Comparison of ENCODE assay signal across 28 cellular contexts in the genomic region with DNA sequence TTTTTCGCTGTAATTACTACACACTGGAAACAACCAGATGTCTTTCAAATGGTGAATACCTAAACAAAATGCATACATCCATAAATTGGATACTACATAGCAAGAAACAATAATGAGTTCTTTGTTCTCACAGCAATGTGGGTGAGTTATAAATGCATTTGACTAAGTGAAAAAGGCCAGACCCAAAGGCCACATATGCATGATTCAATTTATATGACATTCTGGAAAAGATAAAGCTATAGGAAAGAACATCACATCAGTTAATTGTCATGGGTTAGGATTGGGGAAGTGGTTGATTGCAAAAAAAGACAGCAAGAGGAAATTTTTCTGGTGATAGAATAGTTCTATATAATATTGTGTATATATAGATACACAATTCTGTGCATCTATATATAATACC.
"Had no signal": no experiment of that assay in that cellular context is flagged by ENCODE, and none has a peak within 500 bp of the region (broad histone marks: within the 10 kb centered on the region; RNA-seq: fewer than 3 reads in every experiment).

No MANE protein-coding gene starts in this region.

- H3K27ac ChIP-seq: neural progenitor cell, ovary, parathyroid adenoma, psoas muscle, skin epidermis, spleen, suprapubic skin, testis, tibial artery, transverse colon, upper lobe of right lung, uterus had no signal

- H3K36me3 ChIP-seq: neural progenitor cell, ovary, spleen, suprapubic skin, tibial artery, transverse colon, upper lobe of right lung, uterus had no signal

- DNase-seq: natural killer cell; occipital lobe; ovary; posterior cingulate gyrus; psoas muscle; right cardiac atrium; spleen; stimulated activated CD4-positive, alpha-beta T cell treated with anti-CD3 and anti-CD28 coated beads, Interleukin-12 subunit alpha, Interleukin-12 subunit beta, amount 100 ng/mL, for 4 hours; stimulated activated CD4-positive, alpha-beta T cell treated with anti-CD3 and anti-CD28 coated beads, Interleukin-1b, Interleukin-23, amount 100 ng/mL, for 48 hours; stimulated activated CD4-positive, alpha-beta T cell treated with anti-CD3 and anti-CD28 coated beads, Interleukin-4, amount 100 ng/mL, for 1 hour; stimulated activated CD4-positive, alpha-beta T cell treated with anti-CD3 and anti-CD28 coated beads, Interleukin-4, amount 100 ng/mL, for 4 hours; stimulated activated CD8-positive, alpha-beta memory T cell treated with anti-CD3 and anti-CD28 coated beads, Interleukin-4, amount 100 ng/mL, for 48 hours; stimulated activated naive CD4-positive, alpha-beta T cell; stimulated activated naive CD8-positive, alpha-beta T cell treated with anti-CD3 and anti-CD28 coated beads, Interleukin-15, amount 100 ng/mL, for 72 hours; stimulated activated naive CD8-positive, alpha-beta T cell treated with anti-CD3 and anti-CD28 coated beads, Interleukin-15, Interleukin-2, amounts not matched to agents 100 U/mL and 50 U/mL, for 24 hours; substantia nigra; testis; tibial artery; transverse colon; upper lobe of right lung; uterus had no signal

- H3K9ac ChIP-seq: neural progenitor cell, parathyroid adenoma had no signal

- H3K4me3 ChIP-seq: neural progenitor cell, ovary, psoas muscle, skin epidermis, smooth muscle cell, spleen, suprapubic skin, testis, tibial artery, transverse colon, upper lobe of right lung, uterus had no signal

- ATAC-seq: natural killer cell; psoas muscle; right cardiac atrium; sciatic nerve; stimulated activated memory B cell treated with anti-CD40 and anti-IgM and Interleukin-4, amounts not matched to agents 10 μg/mL and 1 μg/mL and 100 μg/mL, for 72 hours; stimulated activated naive CD8-positive, alpha-beta T cell treated with anti-CD3 and anti-CD28 coated beads, Interleukin-15, amount 100 ng/mL, for 72 hours; stimulated activated naive CD8-positive, alpha-beta T cell treated with anti-CD3 and anti-CD28 coated beads, Interleukin-15, Interleukin-2, amounts not matched to agents 100 U/mL and 50 U/mL, for 24 hours; upper lobe of right lung had no signal

- H3K4me1 ChIP-seq: neural progenitor cell, parathyroid adenoma, psoas muscle, spleen, suprapubic skin, testis, transverse colon, upper lobe of right lung, uterus had no signal

- H2AFZ ChIP-seq: neural progenitor cell, parathyroid adenoma had no signal

- H3K9me3 ChIP-seq: ovary, psoas muscle, spleen, suprapubic skin, testis, tibial artery, transverse colon, upper lobe of right lung, uterus had no signal

- H3K27me3 ChIP-seq: neural progenitor cell, ovary, spleen, suprapubic skin, testis, tibial artery, transverse colon, upper lobe of right lung, uterus had no signal

- H3K79me2 ChIP-seq: parathyroid adenoma had no signal

- H3K4me2 ChIP-seq: neural progenitor cell, smooth muscle cell had no signal
